ENCODE assay signal across 15 cellular contexts in genomic region chr5:9381464-9381863, GRCh38.
A peak's percentile ranks its signal among the peaks of the same experiment; 100 is the strongest.
DNase-seq lines count a peak whose midpoint lies in the region; ATAC-seq, FAIRE-seq and TF ChIP-seq lines count a peak whose summit lies in the region.
"Had no signal": no experiment of that assay in that cellular context is flagged by ENCODE, and none has a peak within 500 bp of the region (broad histone marks: within the 10 kb centered on the region; RNA-seq: fewer than 3 reads in every experiment).

No MANE protein-coding gene starts in this region.

- H3K4me1 ChIP-seq in left lung, result no peaks in the 10 kb centered on the region
- H3K4me1 ChIP-seq in upper lobe of right lung, result no peaks in the 10 kb centered on the region

- H3K27ac ChIP-seq in left lung, result no peak overlapping the region
- H3K27ac ChIP-seq in upper lobe of right lung, result no peak overlapping the region

- no peak for TF ChIP-seq CTCF in left lung (IDR thresholded peaks at IDR 0.05)
- no peak for TF ChIP-seq CTCF in upper lobe of right lung (IDR thresholded peaks at IDR 0.05)

- peak; percentile 47 for FAIRE-seq in GM18507 (lab: Jason Lieb, UNC)

- ATAC-seq in GM19455 (IDR thresholded peaks at IDR 0.05; ENCODE audit: unreplicated experiment), result peak; percentile 92
- peak; percentile 80 for ATAC-seq in HG02798 (IDR thresholded peaks at IDR 0.05; ENCODE audit: poor library complexity, unreplicated experiment)
- peak; percentile 76 for ATAC-seq in HG03457 (IDR thresholded peaks at IDR 0.05; ENCODE audit: unreplicated experiment)
- no peak for ATAC-seq in left lung
- no peak for ATAC-seq in upper lobe of right lung
- ATAC-seq: sciatic nerve; stimulated activated naive CD8-positive, alpha-beta T cell treated with anti-CD3 and anti-CD28 coated beads, Interleukin-15, amount 100 ng/mL, for 72 hours had no signal

- H3K4me3 ChIP-seq in left lung (no peak overlapping the region), upper lobe of right lung (no peak overlapping the region)

- no peaks in the 10 kb centered on the region for H3K9me3 ChIP-seq in left lung
- H3K9me3 ChIP-seq in upper lobe of right lung, result no peaks in the 10 kb centered on the region

- H3K27me3 ChIP-seq in left lung (no peaks in the 10 kb centered on the region), upper lobe of right lung (no peaks in the 10 kb centered on the region)

- intact Hi-C loops in left lung (cut with DNase I) (no loop called here), upper lobe of right lung (cut with DNase I) (no loop called here)

- no peaks in the 10 kb centered on the region for H3K36me3 ChIP-seq in left lung
- H3K36me3 ChIP-seq in upper lobe of right lung, result no peaks in the 10 kb centered on the region

- DNase-seq in GM18507 (ENCODE audit: extremely low spot score, insufficient read length, low read depth) (no peak), left lung (no peak), NCI-H2227 (lab: John Stamatoyannopoulos, UW; ENCODE audit: unreplicated experiment) (no peak), upper lobe of right lung (no peak), pons (ENCODE audit: low spot score) (no peak)
- DNase-seq: activated CD4-positive, CD25-positive, alpha-beta regulatory T cell; DND-41; NCI-H2171; nephron progenitor cell; OCI-M1; stimulated activated naive CD8-positive, alpha-beta T cell treated with anti-CD3 and anti-CD28 coated beads, Interleukin-15, amount 100 ng/mL, for 72 hours had no signal

Comparison
In these comparisons a context has a peak if more than half of its experiments do, and no peak if none do; other contexts are left out.
1. ATAC-seq: peak in GM19455 (single experiment), HG02798 (single experiment) and HG03457 (single experiment); none in left lung (single experiment) and upper lobe of right lung (single experiment).